ENCODE assay signal across 14 cellular contexts in genomic region chr17:78403822-78404221, GRCh38. TPM values are rescaled to one million over a fixed set of nuclear protein-coding genes. Genes with fewer than 3 reads are reported as not detected.
DNase-seq lines count a peak whose midpoint lies in the region; ATAC-seq, FAIRE-seq and TF ChIP-seq lines count a peak whose summit lies in the region.
"Had no signal": no experiment of that assay in that cellular context is flagged by ENCODE, and none has a peak within 500 bp of the region (broad histone marks: within the 10 kb centered on the region; RNA-seq: fewer than 3 reads in every experiment).

No MANE protein-coding gene starts in this region.

- POLR2A ChIA-PET in K562 (lab: Yijun Ruan, JAX) = no interaction called here

- TF ChIP-seq POLR2A in K562 (conservative IDR thresholded peaks at IDR 0.05) = no peak

- peaks cover 66% of the 10 kb centered on the region for H3K36me3 Mint-ChIP-seq in activated CD4-positive, alpha-beta T cell treated with anti-CD3 and anti-CD28 coated beads, Interleukin-2, amount 10 ng/mL, durations not matched to agents 24 days and 14 days (ENCODE audit: low read depth)
- peaks cover 90 to 95% of the 10 kb centered on the region in 2 donors for H3K36me3 Mint-ChIP-seq in CD14-positive monocyte
- peaks cover 15 to 32% of the 10 kb centered on the region in 2 donors for H3K36me3 Mint-ChIP-seq in activated T-cell treated with anti-CD3 and anti-CD28 coated beads, Interleukin-2, amount 50 U/mL, for 72 hours (ENCODE audit: insufficient read depth in 2 of 2)

- H3K27ac ChIP-seq in K562 (ENCODE audit: extremely low read depth, low read depth, low read length) = no peak overlapping the region
- no peak overlapping the region for H3K27ac ChIP-seq in osteoblast (ENCODE audit: low read depth, low read length)
- H3K27ac ChIP-seq: 22Rv1 had no signal

- TF ChIP-seq EP300 in K562 (IDR thresholded peaks at IDR 0.05; ENCODE audit: low read length) = no peak

- ATAC-seq in K562 = no peak
- ATAC-seq in activated T-cell treated with anti-CD3 and anti-CD28 coated beads, Interleukin-2, amount 50 U/mL, for 72 hours (replicated peaks in 1 of 2) = no peak
- no peak for ATAC-seq in GM18861 (IDR thresholded peaks at IDR 0.05; ENCODE audit: unreplicated experiment)

- H3K9me1 ChIP-seq in K562 (ENCODE audit: control insufficient read depth, insufficient read depth, low read length) = no peaks in the 10 kb centered on the region

- H3K79me2 ChIP-seq in K562 (ENCODE audit: control insufficient read depth, insufficient read depth, low read length) (peaks cover 16% of the 10 kb centered on the region), osteoblast (ENCODE audit: insufficient read depth, low read length) (peaks cover 71% of the 10 kb centered on the region)

- no peak for FAIRE-seq in K562 (lab: Jason Lieb, UNC)

- intact Hi-C loops in activated CD4-positive, alpha-beta T cell treated with anti-CD3 and anti-CD28 coated beads, Interleukin-2, amount 10 ng/mL, durations not matched to agents 24 days and 14 days (cut with micrococcal nuclease) = no loop called here
- intact Hi-C loops in CD14-positive monocyte (cut with micrococcal nuclease) (no loop called here), K562 (cut with micrococcal nuclease) (no loop called here)

- peak overlapping the region; percentile 44 for H3K27ac Mint-ChIP-seq in activated CD4-positive, alpha-beta T cell treated with anti-CD3 and anti-CD28 coated beads, Interleukin-2, amount 10 ng/mL, durations not matched to agents 24 days and 14 days
- H3K27ac Mint-ChIP-seq in CD14-positive monocyte = peak overlapping the region in 4 of 7 donors; percentile 23 to 80 (median 62)
- H3K27ac Mint-ChIP-seq in activated T-cell treated with anti-CD3 and anti-CD28 coated beads, Interleukin-2, amount 50 U/mL, for 72 hours = no peak overlapping the region
- H3K27ac Mint-ChIP-seq: CD8-positive, alpha-beta memory T cell had no signal

- H3K4me1 ChIP-seq in K562 (replicated peaks in 1 of 2; ENCODE audit: control insufficient read depth in 2 of 2, insufficient read depth in 2 of 2, low read length in 2 of 2) (peaks cover 3 to 8% of the 10 kb centered on the region in 2 experiments; a peak in 2 of 5 replicates), osteoblast (ENCODE audit: insufficient read depth, low read length) (peaks cover 14% of the 10 kb centered on the region)

- H3K4me2 ChIP-seq in K562 (ENCODE audit: insufficient read depth, low read length) = no peak overlapping the region
- H3K4me2 ChIP-seq in osteoblast (ENCODE audit: insufficient read depth, low read length) = no peak overlapping the region

- no peak overlapping the region for H2AFZ ChIP-seq in K562 (ENCODE audit: low read depth, low read length)
- no peak overlapping the region for H2AFZ ChIP-seq in osteoblast (ENCODE audit: low read length)

- no peak for TF ChIP-seq RAD21 in K562 (CRISPR knock-in tag; conservative IDR thresholded peaks at IDR 0.05 in 1 of 2, IDR thresholded peaks at IDR 0.05 in 1 of 2)

- no peaks in the 10 kb centered on the region for H3K27me3 Mint-ChIP-seq in activated CD4-positive, alpha-beta T cell treated with anti-CD3 and anti-CD28 coated beads, Interleukin-2, amount 10 ng/mL, durations not matched to agents 24 days and 14 days
- H3K27me3 Mint-ChIP-seq in CD14-positive monocyte (ENCODE audit: low read depth in 3 of 3) = peaks cover 0 to 2% (median 0%) of the 10 kb centered on the region in 3 donors
- no peaks in the 10 kb centered on the region for H3K27me3 Mint-ChIP-seq in activated T-cell treated with anti-CD3 and anti-CD28 coated beads, Interleukin-2, amount 50 U/mL, for 72 hours (ENCODE audit: low read depth)
- H3K27me3 Mint-ChIP-seq: CD8-positive, alpha-beta memory T cell had no signal

- CTCF ChIA-PET in K562 (lab: Yijun Ruan, JAX; ENCODE audit: low intra/inter-chr PET ratio) = no interaction called here

- no TSS peak for BruUV-seq in K562 (replicated peaks; lab: Mats Ljungman, UMichigan)

- H3K9ac ChIP-seq in K562 (ENCODE audit: insufficient read depth in 1 of 2, low read depth in 2 of 2, low read length in 2 of 2) = no peak overlapping the region; a peak in 1 of 4 replicates

- peaks cover 35% of the 10 kb centered on the region for H3K4me1 Mint-ChIP-seq in activated CD4-positive, alpha-beta T cell treated with anti-CD3 and anti-CD28 coated beads, Interleukin-2, amount 10 ng/mL, durations not matched to agents 24 days and 14 days
- H3K4me1 Mint-ChIP-seq in CD14-positive monocyte = peaks cover 28% of the 10 kb centered on the region
- peaks cover 8% of the 10 kb centered on the region for H3K4me1 Mint-ChIP-seq in activated T-cell treated with anti-CD3 and anti-CD28 coated beads, Interleukin-2, amount 50 U/mL, for 72 hours (ENCODE audit: low read depth)

- H3K4me3 ChIP-seq in K562 = no peak overlapping the region
- H3K4me3 ChIP-seq in osteoblast (ENCODE audit: insufficient read depth, low read length) = no peak overlapping the region

- H3K36me3 ChIP-seq in K562 (ENCODE audit: control insufficient read depth, insufficient read depth, low read length) = peaks cover 88% of the 10 kb centered on the region; the same call in 2 of the 3 replicates
- peaks cover 57% of the 10 kb centered on the region for H3K36me3 ChIP-seq in osteoblast (ENCODE audit: insufficient read depth, low read length)

- DNase-seq in activated CD4-positive, alpha-beta T cell treated with anti-CD3 and anti-CD28 coated beads, Interleukin-2, amount 10 ng/mL, durations not matched to agents 24 days and 14 days = no peak
- no peak for DNase-seq in activated CD4-positive, alpha-beta T cell treated with anti-CD3 and anti-CD28 coated beads for 4 hours
- DNase-seq in CD14-positive monocyte (ENCODE audit: low spot score) = no peak
- DNase-seq in K562 (ENCODE audit: extremely low read depth in 1 of 4, low spot score in 3 of 4) = no peak
- DNase-seq in osteoblast (ENCODE audit: insufficient read length, low spot score, missing footprints) = peak; percentile 32
- DNase-seq in medulla oblongata (ENCODE audit: extremely low spot score) = no peak
- no peak for DNase-seq in activated T-cell treated with anti-CD3 and anti-CD28 coated beads, Interleukin-2, amount 50 U/mL, for 72 hours
- DNase-seq: Caco-2; CD8-positive, alpha-beta memory T cell; DMS53; GF-D8; H7 had no signal

- no peaks in the 10 kb centered on the region for H3K9me3 Mint-ChIP-seq in activated CD4-positive, alpha-beta T cell treated with anti-CD3 and anti-CD28 coated beads, Interleukin-2, amount 10 ng/mL, durations not matched to agents 24 days and 14 days
- H3K9me3 Mint-ChIP-seq in CD14-positive monocyte = peaks cover 0 to 2% (median 0%) of the 10 kb centered on the region in 7 donors
- no peaks in the 10 kb centered on the region for H3K9me3 Mint-ChIP-seq in activated T-cell treated with anti-CD3 and anti-CD28 coated beads, Interleukin-2, amount 50 U/mL, for 72 hours

- no peak overlapping the region for H3K4me3 Mint-ChIP-seq in activated CD4-positive, alpha-beta T cell treated with anti-CD3 and anti-CD28 coated beads, Interleukin-2, amount 10 ng/mL, durations not matched to agents 24 days and 14 days
- no peak overlapping the region for H3K4me3 Mint-ChIP-seq in CD14-positive monocyte
- H3K4me3 Mint-ChIP-seq in activated T-cell treated with anti-CD3 and anti-CD28 coated beads, Interleukin-2, amount 50 U/mL, for 72 hours = no peak overlapping the region
- H3K4me3 Mint-ChIP-seq: CD8-positive, alpha-beta memory T cell had no signal

- TF ChIP-seq CTCF in CD14-positive monocyte (IDR thresholded peaks at IDR 0.05) (no peak), K562 (IDR thresholded peaks at IDR 0.05 in 2 of 3, conservative IDR thresholded peaks at IDR 0.05 in 1 of 3; ENCODE audit: insufficient read depth in 2 of 3, low read depth in 1 of 3, low read length in 3 of 3) (no peak), osteoblast (IDR thresholded peaks at IDR 0.05; ENCODE audit: extremely low read depth, low read depth, low read length) (no peak)

- no peaks in the 10 kb centered on the region for H3K27me3 ChIP-seq in K562 (ENCODE audit: control insufficient read depth in 2 of 2, insufficient read depth in 2 of 2, low read length in 2 of 2)
- H3K27me3 ChIP-seq in osteoblast (ENCODE audit: insufficient read depth, low read length) = no peaks in the 10 kb centered on the region

- in situ Hi-C loops in K562 (cut with MboI) = no loop called here

- H4K20me1 ChIP-seq in K562 (replicated peaks; ENCODE audit: control insufficient read depth, insufficient read depth, low read length) (peaks cover 18% of the 10 kb centered on the region; the same call in 1 of the 2 replicates), osteoblast (ENCODE audit: insufficient read depth, low read length) (peaks cover 37% of the 10 kb centered on the region)

- WGBS in K562 (ENCODE audit: insufficient coverage, low coverage, missing lambda C conversion rate) = 92% methylated on average over 12 of the region's 14 CpGs

- H3K9me3 ChIP-seq in K562 (replicated peaks; ENCODE audit: control insufficient read depth, insufficient read depth, low read depth, low read length) (no peaks in the 10 kb centered on the region), osteoblast (ENCODE audit: low read depth, low read length) (no peaks in the 10 kb centered on the region)
- H3K9me3 ChIP-seq: Caco-2 had no signal

RNA-seq across cellular contexts. Expression of gene PGS1, which starts 25.4 kb away (rescaled TPM):
- 65.6 and 67.8 TPM in 2 replicates for total RNA-seq in activated CD4-positive, alpha-beta T cell treated with anti-CD3 and anti-CD28 coated beads, Interleukin-2, amount 10 ng/mL, durations not matched to agents 24 days and 14 days
- polyA plus RNA-seq in CD14-positive monocyte (10 to 100 TPM; 26.0 to 28.0 TPM), K562 (2011; rRNA removed) (39.4 and 43.6 TPM in 2 replicates), K562 (2014; fragmentation: Illumina TruSeq; extraction: Trizol) (22.3 and 27.0 TPM in 2 replicates), K562 (2014; fragmentation: Nextera tagmentation; extraction: Ambion mirVana) (1 to 10 TPM; 1.3 to 1.8 TPM), K562 (2014; rRNA removed) (29.7 and 36.0 TPM in 2 replicates)
- total RNA-seq in K562 (2011; cell fraction: chromatin; rRNA removed; ENCODE audit: low replicate concordance) = 72.8 and 169 TPM in 2 replicates
- total RNA-seq in K562 (2011; cell fraction: nucleolus; rRNA removed) = 88.1 and 96.7 TPM in 2 replicates
- 70.5 and 71.8 TPM in 2 replicates for total RNA-seq in K562 (2011; cell fraction: nucleoplasm; rRNA removed)
- total RNA-seq in K562 (2014; rRNA removed) (24.0 and 33.4 TPM in 2 replicates), K562 (2014; rRNA removed; fragmentation: Illumina TruSeq; extraction: Trizol) (10.7 and 14.0 TPM in 2 replicates), K562 (2015; rRNA removed; fragmentation: Illumina TruSeq; extraction: Trizol) (16.9 and 20.3 TPM in 2 replicates), K562 (2021) (33.5 and 38.4 TPM in 2 replicates), osteoblast (34.4 and 39.5 TPM in 2 replicates)
- polyA plus RNA-seq in K562 (2011; cell fraction: cytosol; rRNA removed) = 36.4 and 45.7 TPM in 2 replicates
- polyA plus RNA-seq in K562 (2011; cell fraction: nucleus; rRNA removed) = 113 and 149 TPM in 2 replicates
- 24.6 and 37.9 TPM in 2 replicates for polyA plus RNA-seq in K562 (2012)
- 23.3 and 26.9 TPM in 2 replicates for polyA minus RNA-seq in K562 (2011; rRNA and poly(A)+ RNA removed)
- 30.8 and 30.9 TPM in 2 replicates for polyA minus RNA-seq in K562 (2011; cell fraction: cytosol; rRNA and poly(A)+ RNA removed)
- polyA minus RNA-seq in K562 (2011; cell fraction: nucleus; rRNA and poly(A)+ RNA removed) = 40.8 and 57.1 TPM in 2 replicates
- 100 to 1,000 TPM in 1 of 2 donors, 10 to 100 TPM in 1; 81.6 to 101 TPM for total RNA-seq in activated T-cell treated with anti-CD3 and anti-CD28 coated beads, Interleukin-2, amount 50 U/mL, for 72 hours

RNA-seq across cellular contexts. Expression of gene SOCS3, which starts 43.9 kb away (rescaled TPM):
- 78.3 and 81.5 TPM in 2 replicates for total RNA-seq in activated CD4-positive, alpha-beta T cell treated with anti-CD3 and anti-CD28 coated beads, Interleukin-2, amount 10 ng/mL, durations not matched to agents 24 days and 14 days
- 100 to 1,000 TPM; 123 to 144 TPM for polyA plus RNA-seq in CD14-positive monocyte
- 20.8 and 58.5 TPM in 2 replicates for total RNA-seq in K562 (2011; cell fraction: chromatin; rRNA removed; ENCODE audit: low replicate concordance)
- 62.9 and 64.2 TPM in 2 replicates for total RNA-seq in K562 (2011; cell fraction: nucleolus; rRNA removed)
- total RNA-seq in K562 (2011; cell fraction: nucleoplasm; rRNA removed) = 32.2 and 39.5 TPM in 2 replicates
- 37.3 and 38.9 TPM in 2 replicates for total RNA-seq in K562 (2014; rRNA removed)
- 13.7 and 14.4 TPM in 2 replicates for total RNA-seq in K562 (2014; rRNA removed; fragmentation: Illumina TruSeq; extraction: Trizol)
- total RNA-seq in K562 (2015; rRNA removed; fragmentation: Illumina TruSeq; extraction: Trizol) = 10.9 and 12.3 TPM in 2 replicates
- 30.7 and 36.8 TPM in 2 replicates for total RNA-seq in K562 (2021)
- polyA plus RNA-seq in K562 (2011; rRNA removed) = 12.7 and 17.9 TPM in 2 replicates
- polyA plus RNA-seq in K562 (2011; cell fraction: cytosol; rRNA removed) = 12.3 and 31.5 TPM in 2 replicates
- polyA plus RNA-seq in K562 (2011; cell fraction: nucleus; rRNA removed) = 26.9 and 59.7 TPM in 2 replicates
- polyA plus RNA-seq in K562 (2012) = 8.8 and 9.6 TPM in 2 replicates
- polyA plus RNA-seq in K562 (2014; fragmentation: Illumina TruSeq; extraction: Trizol) = 12.5 and 19.4 TPM in 2 replicates
- polyA plus RNA-seq in K562 (2014; fragmentation: Nextera tagmentation; extraction: Ambion mirVana) = under 1 TPM; 0.56 to 0.92 TPM
- polyA plus RNA-seq in K562 (2014; rRNA removed) = 17.5 and 21.9 TPM in 2 replicates
- 12.4 and 23.2 TPM in 2 replicates for polyA minus RNA-seq in K562 (2011; rRNA and poly(A)+ RNA removed)
- polyA minus RNA-seq in K562 (2011; cell fraction: cytosol; rRNA and poly(A)+ RNA removed) = 22.2 and 30.9 TPM in 2 replicates
- 23.3 and 27.7 TPM in 2 replicates for polyA minus RNA-seq in K562 (2011; cell fraction: nucleus; rRNA and poly(A)+ RNA removed)
- total RNA-seq in osteoblast = 78.1 and 95.2 TPM in 2 replicates
- 100 to 1,000 TPM; 164 to 212 TPM for total RNA-seq in activated T-cell treated with anti-CD3 and anti-CD28 coated beads, Interleukin-2, amount 50 U/mL, for 72 hours
